Comparison of ENCODE assay signal across 6 cellular contexts in genomic region chr13:35720290-35720689, GRCh38.
"Had no signal": no experiment of that assay in that cellular context is flagged by ENCODE, and none has a peak within 500 bp of the region (broad histone marks: within the 10 kb centered on the region; RNA-seq: fewer than 3 reads in every experiment).

No MANE protein-coding gene starts in this region.

- H3K27ac ChIP-seq: brain microvascular endothelial cell, transverse colon had no signal

- H3K9me3 ChIP-seq: transverse colon had no signal

- DNase-seq: activated naive CD4-positive, alpha-beta T cell treated with anti-CD3 and anti-CD28 coated beads, Interleukin-2, amount 50 U/mL, for 16 hours had no signal

- H3K27me3 ChIP-seq: brain microvascular endothelial cell had no signal

- FAIRE-seq: endometrium, islet of Langerhans had no signal

- H3K36me3 ChIP-seq: brain microvascular endothelial cell, transverse colon had no signal

- H3K9me3 Mint-ChIP-seq: stimulated activated naive B cell treated with anti-CD40 and anti-IgM and Interleukin-4, amounts not matched to agents 10 μg/mL and 1 μg/mL and 100 μg/mL, for 72 hours had no signal

- H3K4me3 Mint-ChIP-seq: stimulated activated naive B cell treated with anti-CD40 and anti-IgM and Interleukin-4, amounts not matched to agents 10 μg/mL and 1 μg/mL and 100 μg/mL, for 72 hours had no signal

- H3K27ac Mint-ChIP-seq: stimulated activated naive B cell treated with anti-CD40 and anti-IgM and Interleukin-4, amounts not matched to agents 10 μg/mL and 1 μg/mL and 100 μg/mL, for 72 hours had no signal

- H3K36me3 Mint-ChIP-seq: stimulated activated naive B cell treated with anti-CD40 and anti-IgM and Interleukin-4, amounts not matched to agents 10 μg/mL and 1 μg/mL and 100 μg/mL, for 72 hours had no signal
